Comparison of ENCODE assay signal across 27 cellular contexts in genomic region chr7:35032166-35032565, GRCh38.
"Had no signal": no experiment of that assay in that cellular context is flagged by ENCODE, and none has a peak within 500 bp of the region (broad histone marks: within the 10 kb centered on the region; RNA-seq: fewer than 3 reads in every experiment).

No MANE protein-coding gene starts in this region.

- ATAC-seq: activated T-cell treated with anti-CD3 and anti-CD28 coated beads, Interleukin-2, amount 50 U/mL, for 4 hours; gastroesophageal sphincter; left cardiac atrium; natural killer cell; psoas muscle had no signal

- DNase-seq: activated CD4-positive, alpha-beta T cell treated with anti-CD3 and anti-CD28 coated beads for 4 hours; activated CD4-positive, alpha-beta T cell treated with anti-CD3 and anti-CD28 coated beads, Interleukin-2, amount 50 U/mL, for 48 hours; activated CD4-positive, CD25-positive, alpha-beta regulatory T cell; activated CD8-positive, alpha-beta memory T cell treated with anti-CD3 and anti-CD28 coated beads, Interleukin-2, amount 50 U/mL, for 48 hours; activated naive CD4-positive, alpha-beta T cell; activated T-cell treated with anti-CD3 and anti-CD28 coated beads, Interleukin-2, amount 50 U/mL, for 4 hours; adrenal gland; central memory CD4-positive, alpha-beta T cell; esophagus squamous epithelium; head of caudate nucleus; hypothalamus; islet precursor cell; left cardiac atrium; midbrain; natural killer cell; psoas muscle; stimulated activated CD4-positive, alpha-beta T cell treated with anti-CD3 and anti-CD28 coated beads, Interleukin-4, amount 100 ng/mL, for 24 hours; stimulated activated naive CD4-positive, alpha-beta T cell treated with Interleukin-2 at 50 U/mL for 16 hours had no signal

- H3K36me3 ChIP-seq: adrenal gland, esophagus squamous epithelium, gastroesophageal sphincter, right atrium auricular region, thoracic aorta, vagina had no signal

- H3K9me3 Mint-ChIP-seq: activated T-cell treated with anti-CD3 and anti-CD28 coated beads, Interleukin-2, amount 50 U/mL, for 4 hours; activated T-helper 2 cell treated with anti-CD3 and anti-CD28 coated beads, Interferon-gamma antibody, Interleukin-2, Interleukin-4, amounts not matched to agents 10 μg/mL and 5 μg/mL and 100 μg/mL, durations not matched to agents 14 hours and 24 hours and 36 hours; natural killer cell; type B pancreatic cell had no signal

- H3K4me3 Mint-ChIP-seq: activated naive CD8-positive, alpha-beta T cell; activated T-cell treated with anti-CD3 and anti-CD28 coated beads, Interleukin-2, amount 50 U/mL, for 4 hours; natural killer cell; type B pancreatic cell had no signal

- H3K27me3 Mint-ChIP-seq: activated naive CD8-positive, alpha-beta T cell; type B pancreatic cell had no signal

- H3K27me3 ChIP-seq: adrenal gland, esophagus squamous epithelium, gastroesophageal sphincter, right atrium auricular region, vagina had no signal

- H3K27ac ChIP-seq: adrenal gland, esophagus squamous epithelium, gastroesophageal sphincter, psoas muscle, right atrium auricular region, thoracic aorta, vagina had no signal

- FAIRE-seq: astrocyte, colon had no signal

- H3K9me3 ChIP-seq: adrenal gland, esophagus squamous epithelium, gastroesophageal sphincter, psoas muscle, right atrium auricular region, thoracic aorta, vagina had no signal

- H3K36me3 Mint-ChIP-seq: activated naive CD8-positive, alpha-beta T cell; natural killer cell; type B pancreatic cell had no signal

- H3K4me3 ChIP-seq: adrenal gland, esophagus squamous epithelium, gastroesophageal sphincter, psoas muscle, right atrium auricular region, thoracic aorta, vagina had no signal

- H3K27ac Mint-ChIP-seq: activated naive CD8-positive, alpha-beta T cell; activated T-helper 2 cell treated with anti-CD3 and anti-CD28 coated beads, Interferon-gamma antibody, Interleukin-2, Interleukin-4, amounts not matched to agents 10 μg/mL and 5 μg/mL and 100 μg/mL, durations not matched to agents 14 hours and 24 hours and 36 hours; natural killer cell; type B pancreatic cell had no signal
